ENCODE assay signal across 15 cellular contexts in genomic region chr9:128056086-128056485, GRCh38. TPM values are rescaled to one million over a fixed set of nuclear protein-coding genes. Genes with fewer than 3 reads are reported as not detected.
DNase-seq lines count a peak whose midpoint lies in the region; ATAC-seq and TF ChIP-seq lines count a peak whose summit lies in the region.
"Had no signal": no experiment of that assay in that cellular context is flagged by ENCODE, and none has a peak within 500 bp of the region (broad histone marks: within the 10 kb centered on the region; RNA-seq: fewer than 3 reads in every experiment).

No MANE protein-coding gene starts in this region.

- no peak for TF ChIP-seq POLR2A in esophagus squamous epithelium (IDR thresholded peaks at IDR 0.05)
- TF ChIP-seq POLR2A in transverse colon (IDR thresholded peaks at IDR 0.05), result no peak

- no peak overlapping the region for H3K9ac ChIP-seq in neural progenitor cell
- H3K9ac ChIP-seq in Karpas-422 (ENCODE audit: low read length), result no peak overlapping the region

- H3F3A ChIP-seq in neural progenitor cell (ENCODE audit: low read depth), result peaks cover 30% of the 10 kb centered on the region

- no peaks in the 10 kb centered on the region for H3K79me2 ChIP-seq in neural progenitor cell (ENCODE audit: low read depth)
- no peaks in the 10 kb centered on the region for H3K79me2 ChIP-seq in Karpas-422 (ENCODE audit: low read length)

- H3K4me1 Mint-ChIP-seq in neural progenitor cell, result peaks cover 34% of the 10 kb centered on the region

- WGBS in esophagus squamous epithelium, 2 donors, result 86 to 100% methylated on average over 1 to 2 of the region's 3 CpGs
- WGBS in transverse colon (ENCODE audit: low coverage in 1 of 2), 2 donors, result 81% methylated on average over 3 of the region's 3 CpGs; no CpG with 5 or more reads in 1 of the 2 donors

- no peak overlapping the region for H3K27ac Mint-ChIP-seq in neural progenitor cell
- H3K27ac Mint-ChIP-seq: stimulated activated naive B cell treated with anti-CD40 and anti-IgM and Interleukin-4, amounts not matched to agents 10 μg/mL and 1 μg/mL and 100 μg/mL, for 72 hours had no signal

- no peaks in the 10 kb centered on the region for H3K9me2 ChIP-seq in Karpas-422 (replicated peaks; ENCODE audit: insufficient read depth, low read length)

- ATAC-seq in GM21526 (IDR thresholded peaks at IDR 0.05; ENCODE audit: low FRiP score, unreplicated experiment), result no peak

- H4K20me1 ChIP-seq in neural progenitor cell (ENCODE audit: low read depth) (no peaks in the 10 kb centered on the region), Karpas-422 (ENCODE audit: insufficient read depth, low read depth, low read length) (no peaks in the 10 kb centered on the region)

- no peak for DNase-seq in WERI-Rb-1
- no peak for DNase-seq in esophagus squamous epithelium (lab: John Stamatoyannopoulos, UW)
- DNase-seq in neural progenitor cell (ENCODE audit: low spot score), result no peak
- DNase-seq in transverse colon, result no peak
- no peak for DNase-seq in NOMO-1 (lab: John Stamatoyannopoulos, UW; ENCODE audit: unreplicated experiment in 2 of 2)
- no peak for DNase-seq in EL
- no peak for DNase-seq in Karpas-422
- DNase-seq: activated naive CD4-positive, alpha-beta T cell; CD4-positive, alpha-beta memory T cell; NCI-H1930; NK-92 treated with Interleukin-12 subunit alpha and Interleukin-12 subunit beta, amount 100 ng/mL, for 24 hours; stimulated activated CD4-positive, alpha-beta T cell treated with anti-CD3 and anti-CD28 coated beads, Interleukin-4, amount 100 ng/mL, for 1 hour; stimulated activated naive B cell treated with anti-CD40 and anti-IgM and Interleukin-4, amounts not matched to agents 10 μg/mL and 1 μg/mL and 100 μg/mL, for 72 hours had no signal

- peaks cover under 1% of the 10 kb centered on the region for H3K36me3 Mint-ChIP-seq in neural progenitor cell
- H3K36me3 Mint-ChIP-seq: stimulated activated naive B cell treated with anti-CD40 and anti-IgM and Interleukin-4, amounts not matched to agents 10 μg/mL and 1 μg/mL and 100 μg/mL, for 72 hours had no signal

- no peak for TF ChIP-seq CTCF in WERI-Rb-1 (IDR thresholded peaks at IDR 0.05; ENCODE audit: low read depth, low read length)
- TF ChIP-seq CTCF in esophagus squamous epithelium (IDR thresholded peaks at IDR 0.05), result no peak
- TF ChIP-seq CTCF in neural progenitor cell (IDR thresholded peaks at IDR 0.05), result no peak
- no peak for TF ChIP-seq CTCF in transverse colon (IDR thresholded peaks at IDR 0.05)

- H3K4me2 ChIP-seq in neural progenitor cell (peak overlapping the region; percentile 38), Karpas-422 (ENCODE audit: low read depth, low read length, poor library complexity, severe bottlenecking) (no peak overlapping the region)

- intact Hi-C loops in esophagus squamous epithelium (cut with DNase I), result no loop called here
- intact Hi-C loops in transverse colon (cut with DNase I; ENCODE audit: low total_unique reads), result no loop called here

- no peaks in the 10 kb centered on the region for H3K9me3 Mint-ChIP-seq in neural progenitor cell
- H3K9me3 Mint-ChIP-seq: CD4-positive, alpha-beta memory T cell; stimulated activated naive B cell treated with anti-CD40 and anti-IgM and Interleukin-4, amounts not matched to agents 10 μg/mL and 1 μg/mL and 100 μg/mL, for 72 hours had no signal

- H3K27me3 Mint-ChIP-seq in neural progenitor cell (ENCODE audit: insufficient read depth, low read depth), result peaks cover 3% of the 10 kb centered on the region
- H3K27me3 Mint-ChIP-seq: CD4-positive, alpha-beta memory T cell; stimulated activated naive B cell treated with anti-CD40 and anti-IgM and Interleukin-4, amounts not matched to agents 10 μg/mL and 1 μg/mL and 100 μg/mL, for 72 hours had no signal

- peak overlapping the region; percentile 84 for H2AFZ ChIP-seq in neural progenitor cell (replicated peaks)
- H2AFZ ChIP-seq in Karpas-422 (ENCODE audit: low read length), result no peak overlapping the region

- no peaks in the 10 kb centered on the region for H3K36me3 ChIP-seq in WERI-Rb-1
- H3K36me3 ChIP-seq in esophagus squamous epithelium, result peaks cover 0 to 6% (median under 1%) of the 10 kb centered on the region in 3 donors
- no peaks in the 10 kb centered on the region for H3K36me3 ChIP-seq in neural progenitor cell
- H3K36me3 ChIP-seq in transverse colon, result no peaks in the 10 kb centered on the region
- no peaks in the 10 kb centered on the region for H3K36me3 ChIP-seq in Karpas-422 (ENCODE audit: insufficient read depth, low read length)

- H3K4me3 ChIP-seq in WERI-Rb-1 (ENCODE audit: low read depth, low read length), result no peak overlapping the region
- no peak overlapping the region for H3K4me3 ChIP-seq in esophagus squamous epithelium
- H3K4me3 ChIP-seq in neural progenitor cell, result no peak overlapping the region
- H3K4me3 ChIP-seq in transverse colon, result no peak overlapping the region
- H3K4me3 ChIP-seq in Karpas-422 (ENCODE audit: low read length), result no peak overlapping the region
- H3K4me3 ChIP-seq: lung had no signal

- no peak for TF ChIP-seq EP300 in transverse colon (IDR thresholded peaks at IDR 0.05; ENCODE audit: low read depth)

- H3K4me1 ChIP-seq in esophagus squamous epithelium (peaks cover 17 to 79% (median 28%) of the 10 kb centered on the region in 3 donors), neural progenitor cell (peaks cover 25% of the 10 kb centered on the region), transverse colon (peaks cover 20 to 72% (median 37%) of the 10 kb centered on the region in 4 donors), Karpas-422 (ENCODE audit: low read length) (no peaks in the 10 kb centered on the region)

- H3K27ac ChIP-seq in WERI-Rb-1, result peak overlapping the region; percentile 3
- peak overlapping the region; percentile 50 to 95 (median 91) for H3K27ac ChIP-seq in esophagus squamous epithelium
- H3K27ac ChIP-seq in neural progenitor cell, result no peak overlapping the region
- H3K27ac ChIP-seq in transverse colon, result peak overlapping the region; percentile 68 to 81 (median 74)
- no peak overlapping the region for H3K27ac ChIP-seq in Karpas-422 (ENCODE audit: low read length)

- in situ Hi-C loops in transverse colon (cut with MboI; ENCODE audit: low pct_ligation_motif_present in 1 of 4, low pct_unique_long_range_greater_than_20kb in 1 of 4, low sequenced_read_pairs in 3 of 4), result no loop called here

- H3K27me3 ChIP-seq in WERI-Rb-1 (ENCODE audit: insufficient read depth, low read depth, severe bottlenecking) (no peaks in the 10 kb centered on the region), esophagus squamous epithelium (no peaks in the 10 kb centered on the region), neural progenitor cell (no peaks in the 10 kb centered on the region), transverse colon (no peaks in the 10 kb centered on the region), Karpas-422 (ENCODE audit: low read length) (no peaks in the 10 kb centered on the region)

- H3K4me3 Mint-ChIP-seq in neural progenitor cell, result no peak overlapping the region
- H3K4me3 Mint-ChIP-seq: CD4-positive, alpha-beta memory T cell; stimulated activated naive B cell treated with anti-CD40 and anti-IgM and Interleukin-4, amounts not matched to agents 10 μg/mL and 1 μg/mL and 100 μg/mL, for 72 hours had no signal

- H3K9me3 ChIP-seq in WERI-Rb-1 (ENCODE audit: severe bottlenecking) (no peaks in the 10 kb centered on the region), esophagus squamous epithelium (no peaks in the 10 kb centered on the region), neural progenitor cell (ENCODE audit: low read depth) (no peaks in the 10 kb centered on the region), transverse colon (no peaks in the 10 kb centered on the region), Karpas-422 (ENCODE audit: low read length) (no peaks in the 10 kb centered on the region)

RNA-seq across cellular contexts. Expression of gene NAIF1, which starts 11.0 kb away (rescaled TPM):
- total RNA-seq in esophagus squamous epithelium (1 to 10 TPM; 6.3 to 8.8 (median 7.8) TPM), neural progenitor cell (ENCODE audit: low replicate concordance) (8.4 and 9.5 TPM in 2 replicates), transverse colon (10 to 100 TPM in 3 of 4 donors, under 1 TPM in 1; 0.60 to 23.2 (median 14.0) TPM)
- 7.3 and 13.9 TPM in 2 replicates for total RNA-seq in Karpas-422 (2014; rRNA removed; shearing (Covaris generic); ENCODE audit: low replicate concordance)

RNA-seq across cellular contexts. Expression of gene SLC25A25, which starts 11.9 kb away (rescaled TPM):
- 10 to 100 TPM; 15.8 to 37.9 (median 24.1) TPM for total RNA-seq in esophagus squamous epithelium
- total RNA-seq in neural progenitor cell (ENCODE audit: low replicate concordance), result 8.5 and 15.7 TPM in 2 replicates
- 10 to 100 TPM; 25.5 to 35.5 (median 32.5) TPM for total RNA-seq in transverse colon
- total RNA-seq in Karpas-422 (2014; rRNA removed; shearing (Covaris generic); ENCODE audit: low replicate concordance), result 4.1 and 12.7 TPM in 2 replicates

Comparison
In these comparisons a context has a peak if more than half of its experiments do, and no peak if none do; other contexts are left out.
1. H3K27ac ChIP-seq: peak in WERI-Rb-1 (single experiment), esophagus squamous epithelium (4 of 4) and transverse colon (4 of 4); none in neural progenitor cell (single experiment) and Karpas-422 (single experiment).